Comparison of ENCODE assay signal across 8 cellular contexts in the genomic region with DNA sequence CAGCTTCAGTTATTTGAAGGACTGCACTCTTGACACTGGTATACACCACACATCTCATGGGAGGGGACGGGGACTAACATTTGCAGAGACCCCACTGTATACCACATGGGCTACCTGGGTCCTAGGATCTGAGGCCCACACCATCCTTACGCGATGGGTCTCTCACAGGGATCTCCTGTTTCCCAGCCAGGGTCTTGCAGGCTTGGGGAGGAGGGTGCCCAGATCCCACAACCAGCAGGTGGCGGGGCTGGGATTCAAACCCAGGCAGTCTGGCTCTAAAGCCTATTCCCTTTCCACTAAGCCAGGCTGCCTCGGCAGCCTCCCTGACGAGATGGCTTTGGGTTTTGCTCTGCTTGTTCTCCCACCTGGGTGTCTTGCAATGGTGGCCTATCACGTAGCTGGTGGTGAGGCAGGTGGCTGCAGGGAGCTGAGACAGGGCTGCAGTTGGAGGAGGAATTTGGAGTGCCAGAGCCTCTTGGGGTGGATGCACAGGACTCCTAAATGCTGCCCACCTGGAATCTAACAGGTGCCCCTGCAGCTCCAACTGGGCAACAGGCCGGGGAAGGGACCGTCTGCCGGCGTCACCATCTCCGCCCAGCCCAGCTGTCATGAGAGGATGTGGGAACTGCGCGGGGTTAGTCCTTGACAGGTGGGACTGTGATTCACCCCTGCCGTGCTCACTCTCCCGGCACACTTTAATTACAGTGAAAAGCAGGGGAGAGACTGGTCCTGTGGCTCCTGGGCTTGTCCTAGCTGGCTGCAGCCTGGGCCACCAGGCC.
A peak's percentile ranks its signal among the peaks of the same experiment; 100 is the strongest.
DNase-seq lines count a peak whose midpoint lies in the region; ATAC-seq and TF ChIP-seq lines count a peak whose summit lies in the region.

No MANE protein-coding gene starts in this region.

- H3K27ac ChIP-seq in psoas muscle = no peak overlapping the region

- H3K36me3 ChIP-seq in psoas muscle (ENCODE audit: insufficient read depth in 1 of 2, low read depth in 1 of 2) = no peaks in the 10 kb centered on the region

- H3K9me3 Mint-ChIP-seq in activated CD8-positive, alpha-beta T cell treated with anti-CD3 and anti-CD28 coated beads for 36 hours = peaks cover 2% of the 10 kb centered on the region
- no peaks in the 10 kb centered on the region for H3K9me3 Mint-ChIP-seq in activated CD8-positive, alpha-beta T cell treated with anti-CD3 and anti-CD28 coated beads, Interleukin-2, amount 10 ng/mL, durations not matched to agents 7 days and 5 days (ENCODE audit: insufficient read depth)
- H3K9me3 Mint-ChIP-seq in WTC11 = peaks cover 2% of the 10 kb centered on the region; the same call in 1 of the 2 replicates

- CTCF ChIA-PET in activated CD8-positive, alpha-beta T cell treated with anti-CD3 and anti-CD28 coated beads for 36 hours (lab: Charles Lee) = interaction anchor here (1.3 kb wide), 1 partner anchor 12 kb away, joined by 5 read pairs; no protein-coding TSS in a partner anchor
- CTCF ChIA-PET in activated CD8-positive, alpha-beta T cell treated with anti-CD3 and anti-CD28 coated beads, Interleukin-2, amount 10 ng/mL, durations not matched to agents 7 days and 5 days (lab: Charles Lee) = no interaction called here
- CTCF ChIA-PET in WTC11 (lab: Charles Lee) = interaction anchor here (0.6 to 1.9 kb wide), 6 partner anchors 11 to 705 kb away, joined by 3 to 7 read pairs (median 4); no protein-coding TSS in a partner anchor

- no peak overlapping the region for H3K4me3 Mint-ChIP-seq in activated CD8-positive, alpha-beta T cell treated with anti-CD3 and anti-CD28 coated beads for 36 hours
- H3K4me3 Mint-ChIP-seq in activated CD8-positive, alpha-beta T cell treated with anti-CD3 and anti-CD28 coated beads, Interleukin-2, amount 10 ng/mL, durations not matched to agents 7 days and 5 days = no peak overlapping the region
- no peak overlapping the region for H3K4me3 Mint-ChIP-seq in WTC11

- peaks cover 0 to 18% (median 4%) of the 10 kb centered on the region in 3 donors for H3K27me3 ChIP-seq in psoas muscle (ENCODE audit: insufficient read depth in 3 of 3, low read length in 2 of 3)

- peaks cover 8% of the 10 kb centered on the region for H3K9me3 ChIP-seq in psoas muscle

- H3K27me3 Mint-ChIP-seq in activated CD8-positive, alpha-beta T cell treated with anti-CD3 and anti-CD28 coated beads for 36 hours = peaks cover 3% of the 10 kb centered on the region
- no peaks in the 10 kb centered on the region for H3K27me3 Mint-ChIP-seq in activated CD8-positive, alpha-beta T cell treated with anti-CD3 and anti-CD28 coated beads, Interleukin-2, amount 10 ng/mL, durations not matched to agents 7 days and 5 days (ENCODE audit: low read depth)
- no peaks in the 10 kb centered on the region for H3K27me3 Mint-ChIP-seq in WTC11 (ENCODE audit: low read depth)

- 57 to 77% (median 57%) methylated on average over 16 of the region's 16 CpGs for WGBS in psoas muscle, 3 donors

- no peak overlapping the region for H3K27ac Mint-ChIP-seq in activated CD8-positive, alpha-beta T cell treated with anti-CD3 and anti-CD28 coated beads for 36 hours
- H3K27ac Mint-ChIP-seq in activated CD8-positive, alpha-beta T cell treated with anti-CD3 and anti-CD28 coated beads, Interleukin-2, amount 10 ng/mL, durations not matched to agents 7 days and 5 days = no peak overlapping the region
- no peak overlapping the region for H3K27ac Mint-ChIP-seq in WTC11

- TF ChIP-seq CTCF in activated CD8-positive, alpha-beta T cell treated with anti-CD3 and anti-CD28 coated beads for 36 hours (IDR thresholded peaks at IDR 0.05) = no peak
- no peak for TF ChIP-seq CTCF in WTC11 (IDR thresholded peaks at IDR 0.05)
- TF ChIP-seq CTCF in psoas muscle (IDR thresholded peaks at IDR 0.05) = no peak

- POLR2A ChIA-PET in activated CD8-positive, alpha-beta T cell treated with anti-CD3 and anti-CD28 coated beads for 36 hours (lab: Charles Lee) = no interaction called here
- POLR2A ChIA-PET in activated CD8-positive, alpha-beta T cell treated with anti-CD3 and anti-CD28 coated beads, Interleukin-2, amount 10 ng/mL, durations not matched to agents 7 days and 5 days (lab: Charles Lee) = no interaction called here
- POLR2A ChIA-PET in WTC11 (lab: Charles Lee) = no interaction called here

- H3K36me3 Mint-ChIP-seq in activated CD8-positive, alpha-beta T cell treated with anti-CD3 and anti-CD28 coated beads for 36 hours (ENCODE audit: low read depth) = no peaks in the 10 kb centered on the region
- H3K36me3 Mint-ChIP-seq in activated CD8-positive, alpha-beta T cell treated with anti-CD3 and anti-CD28 coated beads, Interleukin-2, amount 10 ng/mL, durations not matched to agents 7 days and 5 days (ENCODE audit: low read depth) = no peaks in the 10 kb centered on the region
- no peaks in the 10 kb centered on the region for H3K36me3 Mint-ChIP-seq in WTC11

- no peaks in the 10 kb centered on the region for H3K4me1 Mint-ChIP-seq in activated CD8-positive, alpha-beta T cell treated with anti-CD3 and anti-CD28 coated beads for 36 hours (ENCODE audit: low read depth)
- H3K4me1 Mint-ChIP-seq in activated CD8-positive, alpha-beta T cell treated with anti-CD3 and anti-CD28 coated beads, Interleukin-2, amount 10 ng/mL, durations not matched to agents 7 days and 5 days (ENCODE audit: low read depth) = no peaks in the 10 kb centered on the region
- H3K4me1 Mint-ChIP-seq in WTC11 = peaks cover 12% of the 10 kb centered on the region

- intact Hi-C loops in activated CD8-positive, alpha-beta T cell treated with anti-CD3 and anti-CD28 coated beads for 36 hours (cut with micrococcal nuclease) = no loop called here
- intact Hi-C loops in psoas muscle (cut with DNase I) = no loop called here

- peak; percentile 67 for ATAC-seq in activated CD8-positive, alpha-beta T cell treated with anti-CD3 and anti-CD28 coated beads for 36 hours
- no peak for ATAC-seq in activated CD8-positive, alpha-beta T cell treated with anti-CD3 and anti-CD28 coated beads, Interleukin-2, amount 10 ng/mL, durations not matched to agents 7 days and 5 days
- ATAC-seq in WTC11 = no peak; the same call in 1 of the 2 replicates
- no peak for ATAC-seq in psoas muscle
- no peak for ATAC-seq in HG02852 (IDR thresholded peaks at IDR 0.05; ENCODE audit: unreplicated experiment)

- peak; percentile 29 for DNase-seq in activated CD8-positive, alpha-beta T cell treated with anti-CD3 and anti-CD28 coated beads for 36 hours
- no peak for DNase-seq in activated CD8-positive, alpha-beta T cell treated with anti-CD3 and anti-CD28 coated beads, Interleukin-2, amount 10 ng/mL, durations not matched to agents 7 days and 5 days
- DNase-seq in NCI-H146 treated with DMSO at 0.1 percent for 48 hours (lab: John Stamatoyannopoulos, UW; ENCODE audit: unreplicated experiment) (peak; percentile 56), WTC11 (ENCODE audit: low spot score) (no peak), psoas muscle (peak; percentile 7 to 35), KG1 (lab: John Stamatoyannopoulos, UW) (no peak), inferior parietal cortex (ENCODE audit: extremely low spot score) (no peak)

- no peaks in the 10 kb centered on the region for H3K4me1 ChIP-seq in psoas muscle

- H3K4me3 ChIP-seq in psoas muscle = no peak overlapping the region

TF ChIP-seq in WTC11, 78 proteins besides CTCF, POLR2A, EP300 and RAD21:
- TF ChIP-seq IRF2 (CRISPR knock-in tag; IDR thresholded peaks at IDR 0.05; ENCODE audit: borderline replicate concordance, low read depth) (no peak), GRHL2 (CRISPR knock-in tag; IDR thresholded peaks at IDR 0.05; ENCODE audit: insufficient replicate concordance, severe bottlenecking) (no peak), ZNF121 (CRISPR knock-in tag; IDR thresholded peaks at IDR 0.05) (peak; percentile 90), SMAD3 (CRISPR knock-in tag; IDR thresholded peaks at IDR 0.05; ENCODE audit: borderline replicate concordance) (no peak)
- TF ChIP-seq, protein P1, sequence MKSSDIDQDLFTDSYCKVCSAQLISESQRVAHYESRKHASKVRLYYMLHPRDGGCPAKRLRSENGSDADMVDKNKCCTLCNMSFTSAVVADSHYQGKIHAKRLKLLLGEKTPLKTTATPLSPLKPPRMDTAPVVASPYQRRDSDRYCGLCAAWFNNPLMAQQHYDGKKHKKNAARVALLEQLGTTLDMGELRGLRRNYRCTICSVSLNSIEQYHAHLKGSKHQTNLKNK (CRISPR knock-in tag; IDR thresholded peaks at IDR 0.05) = no peak
TF ChIP-seq in WTC11: peak in this region for 1.

Comparison
In these comparisons a context has a peak if more than half of its experiments do, and no peak if none do; other contexts are left out.
1. DNase-seq: peak in activated CD8-positive, alpha-beta T cell treated with anti-CD3 and anti-CD28 coated beads for 36 hours (single experiment), NCI-H146 treated with DMSO at 0.1 percent for 48 hours (single experiment) and psoas muscle (2 of 2); none in activated CD8-positive, alpha-beta T cell treated with anti-CD3 and anti-CD28 coated beads, Interleukin-2, amount 10 ng/mL, durations not matched to agents 7 days and 5 days (single experiment), WTC11 (single experiment), KG1 (single experiment) and inferior parietal cortex (single experiment).